26 cellular contexts compared by ENCODE assay signal in the genomic region with DNA sequence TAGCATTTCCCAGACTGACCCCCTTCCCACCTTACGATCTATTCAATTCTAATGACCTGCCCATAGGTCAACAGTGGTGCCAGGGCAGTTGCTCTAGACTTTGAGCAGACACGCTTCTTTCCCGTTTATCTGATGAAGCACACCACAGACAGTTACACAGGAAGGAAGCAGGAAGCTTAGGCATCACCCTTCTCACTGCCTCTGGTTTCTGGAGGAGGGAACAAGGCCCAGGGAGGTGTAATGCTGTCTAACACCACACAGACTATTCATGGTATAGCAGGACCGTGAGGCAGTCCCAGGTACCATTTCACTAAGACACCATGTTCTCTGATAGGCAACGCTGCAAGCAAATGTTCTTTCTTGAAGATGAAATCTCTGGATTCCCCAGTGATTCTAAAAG.
"Had no signal": no experiment of that assay in that cellular context is flagged by ENCODE, and none has a peak within 500 bp of the region (broad histone marks: within the 10 kb centered on the region; RNA-seq: fewer than 3 reads in every experiment).

No MANE protein-coding gene starts in this region.

- H3K36me3 ChIP-seq: ascending aorta had no signal

- H3K4me3 ChIP-seq: ascending aorta, body of pancreas, SK-N-MC had no signal

- H3K27ac ChIP-seq: ascending aorta, body of pancreas, KMS-11, SK-N-MC had no signal

- H3K4me1 ChIP-seq: ascending aorta, body of pancreas had no signal

- ATAC-seq: activated CD8-positive, alpha-beta T cell treated with anti-CD3 and anti-CD28 coated beads, Interleukin-2, amount 10 ng/mL, durations not matched to agents 7 days and 5 days; body of pancreas; Panc1; Right ventricle myocardium inferior; WTC11 had no signal

- DNase-seq: activated CD4-positive, alpha-beta T cell treated with anti-CD3 and anti-CD28 coated beads for 48 hours; activated CD4-positive, alpha-beta T cell treated with anti-CD3 and anti-CD28 coated beads, Interleukin-2, amount 50 U/mL, for 4 hours; activated CD4-positive, CD25-positive, alpha-beta regulatory T cell treated with anti-CD3 and anti-CD28 coated beads, Interleukin-2, amount 50 U/mL, for 72 hours; activated CD8-positive, alpha-beta memory T cell treated with anti-CD3 and anti-CD28 coated beads, Interleukin-2, amount 50 U/mL, for 48 hours; activated CD8-positive, alpha-beta T cell treated with anti-CD3 and anti-CD28 coated beads, Interleukin-2, amount 10 ng/mL, durations not matched to agents 7 days and 5 days; activated naive CD4-positive, alpha-beta T cell treated with anti-CD3 and anti-CD28 coated beads, Interleukin-2, amount 50 U/mL, for 16 hours; activated T-cell treated with anti-CD3 and anti-CD28 coated beads, Interleukin-2, amount 50 U/mL, for 1 hour; body of pancreas; MM.1S; NCI-H1105; NCI-H1436; NCI-H1694 treated with DMSO at 0.1 percent for 48 hours; NCI-H2081; NCI-H446; NCI-H524; NCI-H774; NK-92 treated with Interleukin-12 subunit alpha and Interleukin-12 subunit beta, amount 100 ng/mL, for 24 hours; OCI-M1; RPMI8226; T-helper 1 cell had no signal

- H3K27me3 ChIP-seq: ascending aorta, body of pancreas had no signal

- H3K9me3 ChIP-seq: ascending aorta, body of pancreas had no signal
